ENCODE assay signal across 1 cellular context in genomic region chr2:65024149-65024829, GRCh38.
TF ChIP-seq lines count a peak whose summit lies in the region.

No MANE protein-coding gene starts in this region.

TF ChIP-seq in A549, 52 proteins besides CTCF, POLR2A, EP300 and RAD21 (continued from another document):
- TF ChIP-seq NFE2L2 (conservative IDR thresholded peaks at IDR 0.05; ENCODE audit: low read length) (no peak), HES2 (IDR thresholded peaks at IDR 0.05) (no peak), RNF2 (IDR thresholded peaks at IDR 0.05; ENCODE audit: borderline replicate concordance, low read depth) (no peak), ESRRA (IDR thresholded peaks at IDR 0.05; ENCODE audit: borderline replicate concordance, low read length) (no peak), EHMT2 (IDR thresholded peaks at IDR 0.05; ENCODE audit: low read depth) (no peak), RCOR1 (IDR thresholded peaks at IDR 0.05; ENCODE audit: low read depth, low read length) (no peak), KDM1A (IDR thresholded peaks at IDR 0.05; ENCODE audit: low read depth) (no peak), ELK1 (IDR thresholded peaks at IDR 0.05; ENCODE audit: low read depth, low read length) (no peak), HOXB13 (CRISPR knock-in tag; IDR thresholded peaks at IDR 0.05; ENCODE audit: low read depth) (no peak), MYC (IDR thresholded peaks at IDR 0.05; ENCODE audit: borderline replicate concordance, low read length) (no peak), CEBPB (IDR thresholded peaks at IDR 0.05) (no peak), CBX2 (IDR thresholded peaks at IDR 0.05; ENCODE audit: borderline replicate concordance, low read depth) (no peak)
